In genomic region chr4:109548655-109549054, GRCh38 we compare ENCODE assay signal across 9 cellular contexts. TPM values are rescaled to one million over a fixed set of nuclear protein-coding genes. Genes with fewer than 3 reads are reported as not detected.
DNase-seq lines count a peak whose midpoint lies in the region; ATAC-seq and TF ChIP-seq lines count a peak whose summit lies in the region.
"Had no signal": no experiment of that assay in that cellular context is flagged by ENCODE, and none has a peak within 500 bp of the region (broad histone marks: within the 10 kb centered on the region; RNA-seq: fewer than 3 reads in every experiment).

No MANE protein-coding gene starts in this region.

- H3K9me3 ChIP-seq in subcutaneous abdominal adipose tissue (ENCODE audit: control insufficient read depth in 5 of 5, low read length in 5 of 5): peaks cover 0 to 3% (median 0%) of the 10 kb centered on the region in 5 donors
- H3K9me3 ChIP-seq: prostate gland had no signal

- H3K4me1 Mint-ChIP-seq in activated B cell treated with CpG ODN at 0.5 μM for 24 hours: peaks cover 13% of the 10 kb centered on the region

- peaks cover 3% of the 10 kb centered on the region for H3K9me3 Mint-ChIP-seq in activated B cell treated with CpG ODN at 0.5 μM for 24 hours

- CTCF ChIA-PET in activated B cell treated with CpG ODN at 0.5 μM for 24 hours (lab: Charles Lee): no interaction called here

- ATAC-seq in Right ventricle myocardium inferior (peak; percentile 50), activated B cell treated with CpG ODN at 0.5 μM for 24 hours (ENCODE audit: low read depth) (no peak), left cardiac atrium (peak; percentile 27 to 77), GM21786 (IDR thresholded peaks at IDR 0.05; ENCODE audit: unreplicated experiment) (no peak), GM18858 (IDR thresholded peaks at IDR 0.05; ENCODE audit: unreplicated experiment) (no peak)

- H3K9ac ChIP-seq in subcutaneous abdominal adipose tissue (ENCODE audit: low read length in 5 of 5): no peak overlapping the region

- no peak for DNase-seq in Right ventricle myocardium inferior (ENCODE audit: missing footprints)
- no peak for DNase-seq in cardiac septum (ENCODE audit: low spot score)
- DNase-seq in activated B cell treated with CpG ODN at 0.5 μM for 24 hours: no peak
- no peak for DNase-seq in left cardiac atrium
- no peak for DNase-seq in NCI-H1436 (lab: John Stamatoyannopoulos, UW)

- H3K4me1 ChIP-seq in subcutaneous abdominal adipose tissue (ENCODE audit: control insufficient read depth in 5 of 5, insufficient read depth in 5 of 5, low read length in 5 of 5): peaks cover 0 to 5% (median 0%) of the 10 kb centered on the region in 5 donors
- H3K4me1 ChIP-seq: prostate gland had no signal

- no peaks in the 10 kb centered on the region for H3K27me3 Mint-ChIP-seq in activated B cell treated with CpG ODN at 0.5 μM for 24 hours

- no peak for TF ChIP-seq CTCF in activated B cell treated with CpG ODN at 0.5 μM for 24 hours (IDR thresholded peaks at IDR 0.05)

- H3K36me3 Mint-ChIP-seq in activated B cell treated with CpG ODN at 0.5 μM for 24 hours (ENCODE audit: low read depth): peaks cover 16% of the 10 kb centered on the region

- H3K4me3 Mint-ChIP-seq in activated B cell treated with CpG ODN at 0.5 μM for 24 hours: no peak overlapping the region

- no peak overlapping the region for H3K4me3 ChIP-seq in subcutaneous abdominal adipose tissue (ENCODE audit: low read depth in 1 of 5, low read length in 5 of 5)
- H3K4me3 ChIP-seq: prostate gland had no signal

- intact Hi-C loops in Right ventricle myocardium inferior (cut with DNase I) (no loop called here), cardiac septum (cut with DNase I) (no loop called here), activated B cell treated with CpG ODN at 0.5 μM for 24 hours (cut with micrococcal nuclease) (no loop called here), left cardiac atrium (cut with DNase I) (loop anchor here in 1 of 2 donors (10.0 kb wide), 1 partner anchor 114 kb away; the partner anchor contains the start of gene SEC24B)

- peak overlapping the region; percentile 57 for H3K27ac Mint-ChIP-seq in activated B cell treated with CpG ODN at 0.5 μM for 24 hours

- H3K36me3 ChIP-seq in subcutaneous abdominal adipose tissue (ENCODE audit: control insufficient read depth in 5 of 5, insufficient read depth in 5 of 5, low read length in 5 of 5): peaks cover 8 to 17% (median 11%) of the 10 kb centered on the region in 5 donors
- H3K36me3 ChIP-seq: prostate gland had no signal

- POLR2A ChIA-PET in activated B cell treated with CpG ODN at 0.5 μM for 24 hours (lab: Charles Lee): interaction anchor here (0.6 kb wide), 1 partner anchor 266 kb away, joined by 4 read pairs; no protein-coding TSS in a partner anchor

- H3K27ac ChIP-seq in subcutaneous abdominal adipose tissue (ENCODE audit: low read depth, low read length): peak overlapping the region; percentile 54
- H3K27ac ChIP-seq: prostate gland had no signal

- no peaks in the 10 kb centered on the region for H3K27me3 ChIP-seq in subcutaneous abdominal adipose tissue (ENCODE audit: control insufficient read depth in 5 of 5, insufficient read depth in 4 of 5, low read length in 5 of 5)

RNA-seq across cellular contexts. Expression of gene MCUB, which starts 11.4 kb away (rescaled TPM):
- total RNA-seq in Right ventricle myocardium inferior (5.1 TPM), cardiac septum (6.6 TPM), activated B cell treated with CpG ODN at 0.5 μM for 24 hours (28.9 and 34.4 TPM in 2 replicates), left cardiac atrium (10 to 100 TPM; 25.9 to 27.7 TPM)

Comparison
In these comparisons a context has a peak if more than half of its experiments do, and no peak if none do; other contexts are left out.
1. ATAC-seq: peak in Right ventricle myocardium inferior (single experiment) and left cardiac atrium (2 of 2); none in activated B cell treated with CpG ODN at 0.5 μM for 24 hours (single experiment), GM21786 (single experiment) and GM18858 (single experiment).